ENCODE assay signal across 8 cellular contexts in genomic region chr16:30526137-30526822, GRCh38. TPM values are rescaled to one million over a fixed set of nuclear protein-coding genes. Genes with fewer than 3 reads are reported as not detected.
DNase-seq lines count a peak whose midpoint lies in the region; ATAC-seq, FAIRE-seq and TF ChIP-seq lines count a peak whose summit lies in the region.

ZNF768 (minus strand) TSS chr16:30526566; CDS start chr16:30526413, 153 bp downstream.

- ATAC-seq in activated CD4-positive, alpha-beta T cell treated with anti-CD3 and anti-CD28 coated beads for 36 hours, result no peak
- peak; percentile 29 for ATAC-seq in HG02798 (IDR thresholded peaks at IDR 0.05; ENCODE audit: poor library complexity, unreplicated experiment)
- ATAC-seq in GM12878, result peak; percentile 51

- 2% methylated on average over 37 of the region's 73 CpGs for WGBS in GM12878 (ENCODE audit: insufficient coverage, insufficient replicate concordance, low lambda C conversion rate, missing lambda C conversion rate)

- CTCF ChIA-PET in activated CD4-positive, alpha-beta T cell treated with anti-CD3 and anti-CD28 coated beads for 36 hours (lab: Charles Lee), result interaction anchor here (0.8 to 1.0 kb wide), 4 partner anchors 45 to 408 kb away, joined by 3 to 5 read pairs (median 3); partner anchors contain the start of gene DCTPP1
- CTCF ChIA-PET in GM12878 (lab: Yijun Ruan, JAX), result interaction anchor here (0.9 to 2.6 kb wide), 7 partner anchors 9 to 96 kb away, joined by 3 to 24 read pairs (median 7); partner anchors contain the start of genes DCTPP1, ZNF747 and ZNF764

- peak within 1 kb of the TSS; percentile 73 for H3K4me3 Mint-ChIP-seq in activated CD4-positive, alpha-beta T cell treated with anti-CD3 and anti-CD28 coated beads for 36 hours

- BruUV-seq in GM12878 (replicated peaks; lab: Mats Ljungman, UMichigan), result no TSS peak

- H3K27me3 ChIP-seq in GM12878 (replicated peaks in 1 of 2; ENCODE audit: control insufficient read depth in 2 of 2, insufficient read depth in 2 of 2, low read length in 1 of 2), result no peaks in the 10 kb centered on the region

- TF ChIP-seq EP300 in GM12878 (IDR thresholded peaks at IDR 0.05; ENCODE audit: borderline replicate concordance in 1 of 2, control insufficient read depth in 1 of 2, low read depth in 2 of 2, low read length in 2 of 2), result no peak

- H3K9ac ChIP-seq in GM12878 (ENCODE audit: control insufficient read depth, insufficient read depth, low read length), result peak within 1 kb of the TSS; percentile 80

- no peaks in the 10 kb centered on the region for H3K79me2 ChIP-seq in GM12878 (ENCODE audit: control insufficient read depth, insufficient read depth, low read length)

- H2AFZ ChIP-seq in GM12878 (ENCODE audit: control insufficient read depth, low read depth, low read length), result peak within 1 kb of the TSS; percentile 89

- peak within 1 kb of the TSS; percentile 98 for H3K4me2 ChIP-seq in GM12878 (ENCODE audit: control insufficient read depth, insufficient read depth)

- TF ChIP-seq RAD21 in GM12878 (IDR thresholded peaks at IDR 0.05; ENCODE audit: insufficient read depth, low read depth, low read length), result no peak

- no peaks in the 10 kb centered on the region for H3K27me3 Mint-ChIP-seq in activated CD4-positive, alpha-beta T cell treated with anti-CD3 and anti-CD28 coated beads for 36 hours

- peak within 1 kb of the TSS; percentile 62 for H3K27ac Mint-ChIP-seq in activated CD4-positive, alpha-beta T cell treated with anti-CD3 and anti-CD28 coated beads for 36 hours

- no peak for FAIRE-seq in GM12878 (lab: Jason Lieb, UNC)

- TF ChIP-seq POLR2A in GM12878 (IDR thresholded peaks at IDR 0.05; ENCODE audit: low read depth, low read length), result peak; percentile 48

- H3K4me1 ChIP-seq in GM12878 (ENCODE audit: control insufficient read depth, insufficient read depth, low read length), result peaks cover 15% of the 10 kb centered on the region

- POLR2A ChIA-PET in activated CD4-positive, alpha-beta T cell treated with anti-CD3 and anti-CD28 coated beads for 36 hours (lab: Charles Lee), result interaction anchor here (0.7 to 1.2 kb wide), 2 partner anchors 36 to 108 kb away, joined by 3 read pairs; no protein-coding TSS in a partner anchor
- POLR2A ChIA-PET in GM12878 (lab: Charles Lee), result interaction anchor here (0.5 to 1.4 kb wide), 10 partner anchors 8 to 740 kb away, joined by 3 to 9 read pairs (median 4); partner anchors contain the start of gene DCTPP1

- peaks cover 36% of the 10 kb centered on the region for H3K4me1 Mint-ChIP-seq in activated CD4-positive, alpha-beta T cell treated with anti-CD3 and anti-CD28 coated beads for 36 hours

- peaks cover 7% of the 10 kb centered on the region in 2 experiments; a peak in 2 of 4 replicates for H3K36me3 ChIP-seq in GM12878 (ENCODE audit: control insufficient read depth in 2 of 2, insufficient read depth in 2 of 2, low read length in 1 of 2)

- in situ Hi-C loops in GM12878 (cut with MboI), result no loop called here

- intact Hi-C loops in activated CD4-positive, alpha-beta T cell treated with anti-CD3 and anti-CD28 coated beads for 36 hours (cut with DNase I, micrococcal nuclease), result loop anchor here (1.0 to 5.0 kb wide), 9 partner anchors 8 to 156 kb away; partner anchors contain the start of genes DCTPP1 (in 1 of the 2), ITGAL (in 1 of the 2), PRR14 (in 1 of the 2) and TBC1D10B (in 1 of the 2)
- intact Hi-C loops in GM12878 (cut with micrococcal nuclease; ENCODE audit: unreplicated experiment), result loop anchor here (2.0 kb wide), 1 partner anchor 95 kb away; the partner anchor contains the start of gene DCTPP1

- H3K9me3 ChIP-seq in GM12878 (replicated peaks; ENCODE audit: control insufficient read depth, insufficient read depth, low read length), result no peaks in the 10 kb centered on the region

- H3K36me3 Mint-ChIP-seq in activated CD4-positive, alpha-beta T cell treated with anti-CD3 and anti-CD28 coated beads for 36 hours (ENCODE audit: low read depth), result peaks cover 21% of the 10 kb centered on the region

- RAD21 ChIA-PET in GM12878 (lab: Charles Lee; ENCODE audit: unreplicated experiment), result interaction anchor here (0.6 to 1.4 kb wide), 7 partner anchors 9 to 96 kb away, joined by 3 to 17 read pairs (median 7); partner anchors contain the start of genes DCTPP1, ITGAL, SEPHS2 and ZNF764

- peak within 1 kb of the TSS; percentile 91 for H3K4me3 ChIP-seq in GM12878
- H3K4me3 ChIP-seq in iPS-11a (ENCODE audit: low read depth, low read length), result peak within 1 kb of the TSS; percentile 88

- no peak for TF ChIP-seq CTCF in GM12878 (IDR thresholded peaks at IDR 0.05 in 2 of 3, conservative IDR thresholded peaks at IDR 0.05 in 1 of 3; ENCODE audit: control insufficient read depth in 2 of 3, extremely low read depth in 1 of 3, insufficient read depth in 1 of 3, low read depth in 3 of 3, low read length in 3 of 3)

- DNase-seq in activated CD4-positive, alpha-beta T cell treated with anti-CD3 and anti-CD28 coated beads for 36 hours, result peak; percentile 51
- DNase-seq in activated CD4-positive, alpha-beta T cell treated with anti-CD3 and anti-CD28 coated beads for 1 hour, result no peak
- DNase-seq in GM12878 (ENCODE audit: low read depth, low spot score) (no peak), retina (peak; percentile 55), NCI-H1436 treated with DMSO at 0.1 percent for 48 hours (lab: John Stamatoyannopoulos, UW) (no peak)

- no peaks in the 10 kb centered on the region for H4K20me1 ChIP-seq in GM12878 (ENCODE audit: control insufficient read depth, insufficient read depth)

- no peaks in the 10 kb centered on the region for H3K9me3 Mint-ChIP-seq in activated CD4-positive, alpha-beta T cell treated with anti-CD3 and anti-CD28 coated beads for 36 hours (ENCODE audit: low read depth)

- H3K27ac ChIP-seq in GM12878 (ENCODE audit: control insufficient read depth, insufficient read depth), result peak within 1 kb of the TSS; percentile 93

- SMC1A ChIA-PET in GM12878 (lab: Charles Lee; ENCODE audit: uncharacterized antibody, unreplicated experiment), result interaction anchor here (0.6 to 1.4 kb wide), 4 partner anchors 16 to 73 kb away, joined by 3 to 6 read pairs (median 4); partner anchors contain the start of gene ITGAL

TF ChIP-seq in GM12878, 131 proteins besides CTCF, POLR2A, EP300 and RAD21 (continues in another document):
- TF ChIP-seq ZNF384 (IDR thresholded peaks at IDR 0.05; ENCODE audit: borderline replicate concordance, low read depth, low read length), result no peak
- TF ChIP-seq IRF3 (IDR thresholded peaks at IDR 0.05), result no peak
- no peak for TF ChIP-seq KDM1A (IDR thresholded peaks at IDR 0.05; ENCODE audit: borderline replicate concordance)
- no peak for TF ChIP-seq RCOR1 (conservative IDR thresholded peaks at IDR 0.05; ENCODE audit: low read depth, low read length)
- TF ChIP-seq NFIC (IDR thresholded peaks at IDR 0.05; ENCODE audit: low read depth, low read length), result no peak
- no peak for TF ChIP-seq HSF1 (IDR thresholded peaks at IDR 0.05; ENCODE audit: low read depth, low read length)
- TF ChIP-seq EGR1 (IDR thresholded peaks at IDR 0.05; ENCODE audit: borderline replicate concordance in 1 of 2, low read depth in 2 of 2, low read length in 2 of 2), result no peak
- no peak for TF ChIP-seq CBX3 (IDR thresholded peaks at IDR 0.05; ENCODE audit: borderline replicate concordance, low read depth)
- no peak for TF ChIP-seq ZNF24 (IDR thresholded peaks at IDR 0.05)
- peak; percentile 40 for TF ChIP-seq DPF2 (IDR thresholded peaks at IDR 0.05)
- 0 out of 2 replicates have a peak, but pooled peaks have one; percentile 49 for TF ChIP-seq GATAD2B (conservative IDR thresholded peaks at IDR 0.05; ENCODE audit: low read depth)
- no peak for TF ChIP-seq SMAD1 (IDR thresholded peaks at IDR 0.05; ENCODE audit: low read depth, partially characterized antibody)

RNA-seq across cellular contexts. Expression of gene ZNF768, which starts in this region (rescaled TPM):
- 10 to 100 TPM in 1 of 2 experiments, 1 to 10 TPM in 1; 8.9 to 11.1 TPM for total RNA-seq in activated CD4-positive, alpha-beta T cell treated with anti-CD3 and anti-CD28 coated beads for 36 hours
- polyA plus RNA-seq in PFSK-1 (2012; ENCODE audit: insufficient read length, low read depth), result 111 TPM
- 21.4 and 21.5 TPM in 2 replicates for total RNA-seq in GM12878 (2013; cell fraction: nucleolus; rRNA removed)
- 18.3 and 21.3 TPM in 2 replicates for total RNA-seq in GM12878 (2014; rRNA removed)
- 9.8 TPM in 2 replicates for total RNA-seq in GM12878 (2014; rRNA removed; fragmentation: Illumina TruSeq; extraction: Trizol)
- total RNA-seq in GM12878 (2021), result 17.3 and 19.3 TPM in 2 replicates
- 9.3 TPM for polyA plus RNA-seq in GM12878 (2011; ENCODE audit: low read depth)
- 8.8 and 13.2 TPM in 2 replicates for polyA plus RNA-seq in GM12878 (2011; rRNA removed)
- polyA plus RNA-seq in GM12878 (2011; cell fraction: cytosol; rRNA removed), result 22.5 and 28.3 TPM in 2 replicates
- 50.1 and 58.1 TPM in 2 replicates for polyA plus RNA-seq in GM12878 (2011; cell fraction: nucleus; rRNA removed)
- 16.7 and 18.1 TPM in 2 replicates for polyA plus RNA-seq in GM12878 (2012)
- 8.2 and 8.3 TPM in 2 replicates for polyA plus RNA-seq in GM12878 (2014; fragmentation: Illumina TruSeq; extraction: Trizol)
- under 1 TPM; 0.05 to 0.06 TPM for polyA plus RNA-seq in GM12878 (2014; fragmentation: Nextera tagmentation; extraction: Ambion mirVana)
- 23.1 and 24.5 TPM in 2 replicates for polyA plus RNA-seq in GM12878 (2014; rRNA removed)
- 1 to 10 TPM; 2.6 to 2.7 TPM for polyA plus RNA-seq in GM12878 (2016; fragmentation: Nextera tagmentation; extraction: Ambion mirVana)
- polyA minus RNA-seq in GM12878 (2011; rRNA and poly(A)+ RNA removed), result 7.2 and 22.8 TPM in 2 replicates
- 11.4 and 12.8 TPM in 2 replicates for polyA minus RNA-seq in GM12878 (2011; cell fraction: cytosol; rRNA and poly(A)+ RNA removed)
- polyA minus RNA-seq in GM12878 (2011; cell fraction: nucleus; rRNA and poly(A)+ RNA removed), result 5.6 and 10.4 TPM in 2 replicates

Comparison
In these comparisons a context has a peak if more than half of its experiments do, and no peak if none do; other contexts are left out.
1. DNase-seq: peak in activated CD4-positive, alpha-beta T cell treated with anti-CD3 and anti-CD28 coated beads for 36 hours (single experiment) and retina (single experiment); none in activated CD4-positive, alpha-beta T cell treated with anti-CD3 and anti-CD28 coated beads for 1 hour (single experiment), GM12878 (single experiment) and NCI-H1436 treated with DMSO at 0.1 percent for 48 hours (single experiment).